Comparison of ENCODE assay signal across 34 cellular contexts in the genomic region with DNA sequence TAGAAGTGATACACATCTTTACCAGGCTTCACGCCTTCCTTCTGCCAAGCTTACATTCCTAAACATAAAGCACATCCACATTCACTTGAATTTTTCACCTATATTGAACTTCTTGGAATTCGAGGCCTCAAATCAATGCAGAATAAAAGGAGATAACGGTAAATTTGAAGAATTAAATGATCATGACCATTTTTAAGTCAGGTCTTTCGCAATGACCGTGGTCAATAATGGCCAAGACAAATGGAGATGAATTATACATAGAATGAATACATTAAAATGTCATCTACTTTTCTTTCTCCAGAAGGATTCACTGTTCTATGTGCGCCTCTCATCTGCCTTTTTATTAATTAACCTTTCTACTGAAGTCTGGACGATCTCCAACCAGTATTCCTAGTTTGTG.
"Had no signal": no experiment of that assay in that cellular context is flagged by ENCODE, and none has a peak within 500 bp of the region (broad histone marks: within the 10 kb centered on the region; RNA-seq: fewer than 3 reads in every experiment).

No MANE protein-coding gene starts in this region.

- DNase-seq: activated B cell treated with CpG ODN at 0.5 μM for 24 hours; activated CD4-positive, alpha-beta memory T cell treated with anti-CD3 and anti-CD28 coated beads, Interleukin-2, amount 10 ng/mL, durations not matched to agents 7 days and 5 days; activated CD4-positive, alpha-beta T cell treated with anti-CD3 and anti-CD28 coated beads for 1 hour; activated CD4-positive, alpha-beta T cell treated with anti-CD3 and anti-CD28 coated beads for 36 hours; activated CD4-positive, alpha-beta T cell treated with anti-CD3 and anti-CD28 coated beads for 48 hours; activated CD4-positive, alpha-beta T cell treated with anti-CD3 and anti-CD28 coated beads, Interleukin-2, amount 10 ng/mL, durations not matched to agents 7 days and 5 days; activated CD4-positive, alpha-beta T cell treated with anti-CD3 and anti-CD28 coated beads, Interleukin-2, amount 50 U/mL, for 48 hours; activated CD8-positive, alpha-beta memory T cell treated with anti-CD3 and anti-CD28 coated beads, Interleukin-2, amount 50 U/mL, for 4 hours; activated CD8-positive, alpha-beta T cell treated with anti-CD3 and anti-CD28 coated beads, Interleukin-2, amount 10 ng/mL, durations not matched to agents 7 days and 5 days; activated effector memory CD4-positive, alpha-beta T cell treated with anti-CD3 and anti-CD28 coated beads, Interleukin-2, amount 50 U/mL, for 16 hours; activated gamma-delta T cell treated with Interleukin-2 at 50 U/mL for 16 hours; activated naive CD4-positive, alpha-beta T cell; activated naive CD4-positive, alpha-beta T cell treated with anti-CD3 and anti-CD28 coated beads for 36 hours; activated naive CD4-positive, alpha-beta T cell treated with anti-CD3 and anti-CD28 coated beads, Interleukin-2, amount 50 U/mL, for 16 hours; activated naive CD8-positive, alpha-beta T cell treated with anti-CD3 and anti-CD28 coated beads for 36 hours; activated T-cell treated with anti-CD3 and anti-CD28 coated beads for 4 hours; activated T-cell treated with anti-CD3 and anti-CD28 coated beads, Interleukin-2, amount 50 U/mL, for 1 hour; activated T-cell treated with anti-CD3 and anti-CD28 coated beads, Interleukin-2, amount 50 U/mL, for 4 hours; activated T-cell treated with anti-CD3 and anti-CD28 coated beads, Interleukin-2, amount 50 U/mL, for 72 hours; adrenal gland; amniotic stem cell; aorta; body of pancreas; brain microvascular endothelial cell; central memory CD4-positive, alpha-beta T cell; T-helper 1 cell; T-helper 2 cell; T-helper 9 cell had no signal

- H3K4me1 ChIP-seq: adrenal gland, body of pancreas, breast epithelium had no signal

- H3K27me3 ChIP-seq: adrenal gland, body of pancreas, breast epithelium had no signal

- H3K36me3 ChIP-seq: adrenal gland, brain microvascular endothelial cell, breast epithelium had no signal

- H3K9me3 ChIP-seq: adrenal gland, body of pancreas, breast epithelium had no signal

- H3K27ac ChIP-seq: adrenal gland, body of pancreas, brain microvascular endothelial cell, breast epithelium, VCaP had no signal

- ATAC-seq: activated CD4-positive, alpha-beta T cell treated with anti-CD3 and anti-CD28 coated beads for 36 hours; activated CD8-positive, alpha-beta T cell treated with anti-CD3 and anti-CD28 coated beads, Interleukin-2, amount 10 ng/mL, durations not matched to agents 7 days and 5 days; activated naive CD4-positive, alpha-beta T cell treated with anti-CD3 and anti-CD28 coated beads, Interleukin-2, amount 50 U/mL, for 72 hours; activated T-cell treated with anti-CD3 and anti-CD28 coated beads, Interleukin-2, amount 50 U/mL, for 4 hours; activated T-cell treated with anti-CD3 and anti-CD28 coated beads, Interleukin-2, amount 50 U/mL, for 72 hours; activated T-helper 17 cell treated with anti-CD3 and anti-CD28 coated beads, Interleukin-2, amount 50 U/mL, for 72 hours; body of pancreas had no signal

- H3K4me3 ChIP-seq: adrenal gland, body of pancreas, breast epithelium had no signal

- FAIRE-seq: astrocyte, TTC549 had no signal
